In genomic region chr21:41631564-41632461, GRCh38 we compare ENCODE assay signal across 11 cellular contexts.
A peak's percentile ranks its signal among the peaks of the same experiment; 100 is the strongest.
DNase-seq lines count a peak whose midpoint lies in the region; ATAC-seq, FAIRE-seq and TF ChIP-seq lines count a peak whose summit lies in the region.
"Had no signal": no experiment of that assay in that cellular context is flagged by ENCODE, and none has a peak within 500 bp of the region (broad histone marks: within the 10 kb centered on the region; RNA-seq: fewer than 3 reads in every experiment).

No MANE protein-coding gene starts in this region.

- peaks cover 8% of the 10 kb centered on the region for H3K9me3 ChIP-seq in A549

- H3K4me2 ChIP-seq in A549: peak overlapping the region; percentile 70

- peak; percentile 54 to 57 for ATAC-seq in A549
- ATAC-seq in HG02973 (IDR thresholded peaks at IDR 0.05; ENCODE audit: unreplicated experiment): no peak
- no peak for ATAC-seq in HG03457 (IDR thresholded peaks at IDR 0.05; ENCODE audit: unreplicated experiment)

- CTCF ChIA-PET in A549 (lab: Yijun Ruan, JAX): interaction anchor here (0.8 to 8.6 kb wide), 9 partner anchors 9 to 146 kb away, joined by 3 to 72 read pairs (median 3); no protein-coding TSS in a partner anchor

- 0 out of 5 replicates have a peak, but pooled peaks of 1 of the 2 experiments have one; percentile 13 for TF ChIP-seq EP300 in A549 (IDR thresholded peaks at IDR 0.05)

- peak overlapping the region; percentile 85 to 94 for H3K27ac ChIP-seq in A549

- WGBS in A549 (ENCODE audit: missing lambda C conversion rate): 37% methylated on average over 12 of the region's 14 CpGs

- H3K4me3 ChIP-seq in A549: no peak overlapping the region

- DNase-seq in A549 (ENCODE audit: low read depth in 1 of 2, low spot score in 1 of 2): peak; percentile 39 to 65
- DNase-seq in HT-29 (ENCODE audit: low spot score): peak; percentile 95
- peak; percentile 61 for DNase-seq in RPMI7951 (ENCODE audit: low read depth)
- DNase-seq in iris pigment epithelial cell (ENCODE audit: low read depth): peak; percentile 47
- no peak for DNase-seq in GM19239 (ENCODE audit: insufficient read length, low spot score)
- no peak for DNase-seq in T1000 (lab: John Stamatoyannopoulos, UW)
- DNase-seq: activated T-cell treated with anti-CD3 and anti-CD28 coated beads for 4 hours, C1 segment of cervical spinal cord, Karpas-422 had no signal

- peaks cover 48% of the 10 kb centered on the region for H3K4me1 ChIP-seq in A549

- no peak for TF ChIP-seq CTCF in A549 (IDR thresholded peaks at IDR 0.05)

- 0 out of 5 replicates have a peak, but pooled peaks of 1 of the 2 experiments have one; percentile 5 for TF ChIP-seq RAD21 in A549 (conservative IDR thresholded peaks at IDR 0.05 in 1 of 2, IDR thresholded peaks at IDR 0.05 in 1 of 2)

- no peak for FAIRE-seq in A549 (lab: Jason Lieb, UNC)
- no peak for FAIRE-seq in GM19239 (lab: Jason Lieb, UNC)

- POLR2A ChIA-PET in A549 (lab: Yijun Ruan, JAX): interaction anchor here (1.0 to 3.4 kb wide), 2 partner anchors 47 to 84 kb away, joined by 3 to 36 read pairs; no protein-coding TSS in a partner anchor

- no peak for TF ChIP-seq POLR2A in A549 (IDR thresholded peaks at IDR 0.05; ENCODE audit: low read length)

TF ChIP-seq in A549, 52 proteins besides CTCF, POLR2A, EP300 and RAD21:
- TF ChIP-seq CHD4 (IDR thresholded peaks at IDR 0.05; ENCODE audit: borderline replicate concordance) (no peak), MAX (IDR thresholded peaks at IDR 0.05) (peak; percentile 67; the same call in 1 of the 2 replicates), CBX8 (IDR thresholded peaks at IDR 0.05) (no peak), FOSL2 (IDR thresholded peaks at IDR 0.05) (no peak), FOSL2 (CRISPR knock-in tag; IDR thresholded peaks at IDR 0.05) (peak; percentile 30; the same call in 1 of the 2 replicates), JUN (IDR thresholded peaks at IDR 0.05) (0 out of 5 replicates have a peak, but pooled peaks of 1 of the 2 experiments have one; percentile 30)

Comparison
In these comparisons a context has a peak if more than half of its experiments do, and no peak if none do; other contexts are left out.
1. ATAC-seq: peak in A549 (2 of 2); none in HG02973 (single experiment) and HG03457 (single experiment).
2. DNase-seq: peak in A549 (2 of 2), HT-29 (single experiment), RPMI7951 (single experiment) and iris pigment epithelial cell (single experiment); none in GM19239 (single experiment) and T1000 (single experiment).